ENCODE assay signal across 9 cellular contexts in genomic region chr16:66357523-66357928, GRCh38. TPM values are rescaled to one million over a fixed set of nuclear protein-coding genes. Genes with fewer than 3 reads are reported as not detected.
DNase-seq lines count a peak whose midpoint lies in the region; ATAC-seq, FAIRE-seq and TF ChIP-seq lines count a peak whose summit lies in the region.
"Had no signal": no experiment of that assay in that cellular context is flagged by ENCODE, and none has a peak within 500 bp of the region (broad histone marks: within the 10 kb centered on the region; RNA-seq: fewer than 3 reads in every experiment).

No MANE protein-coding gene starts in this region.

- no TSS peak for BruUV-seq in A673 (replicated peaks; lab: Mats Ljungman, UMichigan)

- POLR2A ChIA-PET in A673 (lab: Charles Lee; ENCODE audit: low non-redundant PET): no interaction called here

- H3K4me1 ChIP-seq in A673 (ENCODE audit: insufficient read depth, low read length, poor library complexity, severe bottlenecking) (no peaks in the 10 kb centered on the region), pancreas (no peaks in the 10 kb centered on the region)

- H3K9me3 ChIP-seq in A673 (ENCODE audit: low read depth, low read length, poor library complexity, severe bottlenecking) (no peaks in the 10 kb centered on the region), pancreas (no peaks in the 10 kb centered on the region)

- peak; percentile 79 for FAIRE-seq in pancreas (lab: Jason Lieb, UNC)
- FAIRE-seq: islet of Langerhans had no signal

- intact Hi-C loops in A673 (cut with micrococcal nuclease; ENCODE audit: unreplicated experiment): loop anchor here (2.0 kb wide), 1 partner anchor 125 kb away; no protein-coding TSS in a partner anchor
- intact Hi-C loops in pancreas (cut with DNase I): no loop called here

- H3K27me3 ChIP-seq in A673 (replicated peaks; ENCODE audit: insufficient read depth, low read depth, low read length, poor library complexity) (no peaks in the 10 kb centered on the region), pancreas (peaks cover 0 to 6% (median 0%) of the 10 kb centered on the region in 4 donors)

- H3K36me3 ChIP-seq in A673 (ENCODE audit: insufficient read depth, low read length, poor library complexity, severe bottlenecking) (no peaks in the 10 kb centered on the region), pancreas (no peaks in the 10 kb centered on the region)

- peak; percentile 73 to 83 (median 80) for ATAC-seq in pancreas

- CTCF ChIA-PET in A673 (lab: Charles Lee): interaction anchor here (1.0 to 1.1 kb wide), 2 partner anchors 12 to 14 kb away, joined by 4 to 6 read pairs; no protein-coding TSS in a partner anchor

- no peak overlapping the region for H3K27ac ChIP-seq in A673 (ENCODE audit: low read depth, low read length, poor library complexity, severe bottlenecking)
- no peak overlapping the region for H3K27ac ChIP-seq in pancreas

- TF ChIP-seq CTCF in A673 (conservative IDR thresholded peaks at IDR 0.05; ENCODE audit: low read depth, low read length) (peak; percentile 87), foreskin fibroblast (IDR thresholded peaks at IDR 0.05; ENCODE audit: low read depth, low read length) (peak; percentile 73), pancreas (IDR thresholded peaks at IDR 0.05) (peak; percentile 43 to 72 (median 64))

- H3K4me3 ChIP-seq in A673 (ENCODE audit: low read depth, low read length, poor library complexity, severe bottlenecking): no peak overlapping the region
- H3K4me3 ChIP-seq in foreskin fibroblast (ENCODE audit: low read depth in 1 of 2, low read length in 2 of 2): no peak overlapping the region
- no peak overlapping the region for H3K4me3 ChIP-seq in pancreas

- 1% methylated on average over 5 of the region's 5 CpGs for WGBS in pancreas, 2 donors

- DNase-seq in A673 (ENCODE audit: low spot score): peak; percentile 87
- peak; percentile 85 for DNase-seq in ELR (ENCODE audit: low read depth)
- DNase-seq in NCI-H1092 treated with DMSO at 0.1 percent for 48 hours (lab: John Stamatoyannopoulos, UW): peak; percentile 61
- DNase-seq in UCSD-AML1 (lab: John Stamatoyannopoulos, UW; ENCODE audit: unreplicated experiment): peak; percentile 26
- DNase-seq in foreskin fibroblast: peak; percentile 56 to 82
- peak in 2 of 6 donors; percentile 25 to 45 for DNase-seq in pancreas
- DNase-seq in OCI-M2 (lab: John Stamatoyannopoulos, UW; ENCODE audit: unreplicated experiment): no peak
- DNase-seq in NCI-H774 (lab: John Stamatoyannopoulos, UW): no peak

RNA-seq across cellular contexts. Expression of gene CDH5, which starts 9.0 kb away (rescaled TPM):
- total RNA-seq in A673 (2021) (0.09 and 0.26 TPM in 2 replicates), pancreas (10 to 100 TPM in 1 of 6 donors, 1 to 10 TPM in 5; 3.4 to 10.2 (median 5.0) TPM)
- 10 to 100 TPM in 1 of 2 donors, 1 to 10 TPM in 1; 5.5 to 10.1 TPM for polyA plus RNA-seq in pancreas

Comparison
In these comparisons a context has a peak if more than half of its experiments do, and no peak if none do; other contexts are left out.
1. DNase-seq: peak in A673 (single experiment), ELR (single experiment), NCI-H1092 treated with DMSO at 0.1 percent for 48 hours (single experiment), UCSD-AML1 (single experiment) and foreskin fibroblast (2 of 2); none in OCI-M2 (single experiment) and NCI-H774 (single experiment).
2. Peak in every context shown above with its lines, with median percentiles within 50 percentile points of each other: CTCF ChIP-seq.